In the genomic region with DNA sequence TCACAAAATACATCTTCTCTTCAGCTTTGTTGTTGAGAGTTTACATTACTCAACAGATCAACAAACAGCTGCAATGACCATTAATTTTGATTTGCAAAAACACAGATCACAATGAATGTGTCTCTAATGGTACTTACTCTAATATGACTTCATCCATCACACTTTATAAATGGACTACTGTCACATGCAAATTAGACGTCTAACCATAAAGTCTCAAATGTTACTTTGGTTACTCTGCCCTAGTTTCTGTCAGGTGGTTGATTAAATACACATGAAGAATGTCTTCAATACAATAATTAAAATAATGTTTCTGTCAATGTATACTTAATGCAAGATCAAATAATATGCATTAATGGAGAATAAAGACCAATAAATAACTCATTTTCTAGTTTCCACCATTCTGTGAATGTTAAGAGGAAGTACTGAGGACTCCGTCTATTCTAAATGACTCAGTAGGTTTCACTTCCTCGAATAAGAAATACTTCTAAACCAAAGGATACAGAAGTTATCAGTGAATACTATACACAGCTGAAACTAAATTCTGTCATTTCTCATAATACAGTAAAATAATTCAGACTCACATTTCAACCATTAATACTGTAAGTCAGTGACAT, we compare ENCODE assay signal across 8 cellular contexts.
DNase-seq lines count a peak whose midpoint lies in the region; ATAC-seq and TF ChIP-seq lines count a peak whose summit lies in the region.

No MANE protein-coding gene starts in this region.

- no peaks in the 10 kb centered on the region for H3K4me1 ChIP-seq in PC-3 (ENCODE audit: insufficient read depth, low read length)

- no peaks in the 10 kb centered on the region for H3K27me3 Mint-ChIP-seq in chondrocyte (ENCODE audit: low read depth)

- H3K4me3 ChIP-seq in epithelial cell of esophagus (ENCODE audit: low read length), result no peak overlapping the region
- H3K4me3 ChIP-seq in PC-3 (ENCODE audit: low read length), result no peak overlapping the region

- no peak overlapping the region for H3K4me3 Mint-ChIP-seq in chondrocyte (ENCODE audit: unreplicated experiment)

- H3K9me3 Mint-ChIP-seq in chondrocyte (ENCODE audit: low read depth), result peaks cover 12% of the 10 kb centered on the region

- H3K4me1 Mint-ChIP-seq in chondrocyte (ENCODE audit: low read depth), result no peaks in the 10 kb centered on the region

- ATAC-seq in GM18502 (IDR thresholded peaks at IDR 0.05; ENCODE audit: poor library complexity, unreplicated experiment) (peak; percentile 100), GM21528 (IDR thresholded peaks at IDR 0.05; ENCODE audit: low FRiP score, unreplicated experiment) (peak; percentile 100), HG03571 (IDR thresholded peaks at IDR 0.05; ENCODE audit: unreplicated experiment) (peak; percentile 100), PC-3 (no peak)

- H4K20me1 ChIP-seq in PC-3 (ENCODE audit: low read length), result no peaks in the 10 kb centered on the region

- POLR2A ChIA-PET in PC-3 (lab: Charles Lee; ENCODE audit: unreplicated experiment), result no interaction called here

- no peaks in the 10 kb centered on the region; the same call in 1 of the 2 replicates for H3K36me3 ChIP-seq in PC-3 (ENCODE audit: low read depth, low read length)

- H3K9ac ChIP-seq in PC-3 (ENCODE audit: low read length), result no peak overlapping the region

- H3K79me2 ChIP-seq in PC-3 (ENCODE audit: low read length), result no peaks in the 10 kb centered on the region

- no peak overlapping the region for H2AFZ ChIP-seq in PC-3 (ENCODE audit: low read length)

- H3F3A ChIP-seq in PC-3 (ENCODE audit: low read length, unreplicated experiment), result no peaks in the 10 kb centered on the region

- H3K27ac Mint-ChIP-seq in chondrocyte (ENCODE audit: unreplicated experiment), result no peak overlapping the region

- BruUV-seq in PC-3 (replicated peaks; lab: Mats Ljungman, UMichigan), result no TSS peak

- no peak overlapping the region for H3K4me2 ChIP-seq in PC-3 (ENCODE audit: low read length)

- no peaks in the 10 kb centered on the region for H3K27me3 ChIP-seq in PC-3 (ENCODE audit: low read length)

- H3K9me3 ChIP-seq in PC-3 (ENCODE audit: low read length), result no peaks in the 10 kb centered on the region

- CTCF ChIA-PET in PC-3 (lab: Charles Lee), result no interaction called here

- intact Hi-C loops in PC-3 (cut with micrococcal nuclease), result no loop called here

- TF ChIP-seq CTCF in epithelial cell of esophagus (IDR thresholded peaks at IDR 0.05; ENCODE audit: insufficient read depth, low read depth, low read length, missing control alignments) (no peak), chondrocyte (IDR thresholded peaks at IDR 0.05) (no peak), PC-3 (conservative IDR thresholded peaks at IDR 0.05; ENCODE audit: low read depth, low read length) (no peak)

- H3K36me3 Mint-ChIP-seq in chondrocyte (ENCODE audit: low read depth), result peaks cover 10% of the 10 kb centered on the region

- no peak overlapping the region for H3K27ac ChIP-seq in PC-3 (ENCODE audit: low read length)

- DNase-seq in epithelial cell of esophagus (ENCODE audit: low read depth), result peak; percentile 19
- no peak for DNase-seq in NCI-H2196 treated with DMSO at 0.1 percent for 48 hours (lab: John Stamatoyannopoulos, UW; ENCODE audit: unreplicated experiment)
- no peak for DNase-seq in chondrocyte (ENCODE audit: low spot score)
- no peak for DNase-seq in putamen (ENCODE audit: low spot score)
- DNase-seq in PC-3, result no peak

- no peaks in the 10 kb centered on the region for H3K9me2 ChIP-seq in PC-3 (replicated peaks; ENCODE audit: low read length)
